1 cellular context compared by ENCODE assay signal in genomic region chr19:1268392-1269064, GRCh38.
A peak's percentile ranks its signal among the peaks of the same experiment; 100 is the strongest.
TF ChIP-seq lines count a peak whose summit lies in the region.

No MANE protein-coding gene starts in this region.

TF ChIP-seq in HEK293, 187 proteins besides CTCF, POLR2A, EP300 and RAD21 (continued from another document):
- TF ChIP-seq, protein P1, sequence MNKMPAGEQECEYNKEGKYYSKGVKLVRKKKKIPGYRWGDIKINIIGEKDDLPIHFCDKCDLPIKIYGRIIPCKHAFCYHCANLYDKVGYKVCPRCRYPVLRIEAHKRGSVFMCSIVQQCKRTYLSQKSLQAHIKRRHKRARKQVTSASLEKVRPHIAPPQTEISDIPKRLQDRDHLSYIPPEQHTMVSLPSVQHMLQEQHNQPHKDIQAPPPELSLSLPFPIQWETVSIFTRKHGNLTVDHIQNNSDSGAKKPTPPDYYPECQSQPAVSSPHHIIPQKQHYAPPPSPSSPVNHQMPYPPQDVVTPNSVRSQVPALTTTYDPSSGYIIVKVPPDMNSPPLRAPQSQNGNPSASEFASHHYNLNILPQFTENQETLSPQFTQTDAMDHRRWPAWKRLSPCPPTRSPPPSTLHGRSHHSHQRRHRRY (tag by site-specific recombination; IDR thresholded peaks at IDR 0.05) = peak; percentile 49; the same call in 1 of the 2 replicates
- TF ChIP-seq ZBTB10 (tag by site-specific recombination; IDR thresholded peaks at IDR 0.05) = peak; percentile 99
- TF ChIP-seq, protein P2, sequence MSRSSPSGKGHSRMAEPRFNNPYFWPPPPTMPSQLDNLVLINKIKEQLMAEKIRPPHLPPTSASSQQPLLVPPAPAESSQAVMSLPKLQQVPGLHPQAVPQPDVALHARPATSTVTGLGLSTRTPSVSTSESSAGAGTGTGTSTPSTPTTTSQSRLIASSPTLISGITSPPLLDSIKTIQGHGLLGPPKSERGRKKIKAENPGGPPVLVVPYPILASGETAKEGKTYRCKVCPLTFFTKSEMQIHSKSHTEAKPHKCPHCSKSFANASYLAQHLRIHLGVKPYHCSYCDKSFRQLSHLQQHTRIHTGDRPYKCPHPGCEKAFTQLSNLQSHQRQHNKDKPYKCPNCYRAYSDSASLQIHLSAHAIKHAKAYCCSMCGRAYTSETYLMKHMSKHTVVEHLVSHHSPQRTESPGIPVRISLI (tag by site-specific recombination; IDR thresholded peaks at IDR 0.05) = no peak
- TF ChIP-seq, protein P3, sequence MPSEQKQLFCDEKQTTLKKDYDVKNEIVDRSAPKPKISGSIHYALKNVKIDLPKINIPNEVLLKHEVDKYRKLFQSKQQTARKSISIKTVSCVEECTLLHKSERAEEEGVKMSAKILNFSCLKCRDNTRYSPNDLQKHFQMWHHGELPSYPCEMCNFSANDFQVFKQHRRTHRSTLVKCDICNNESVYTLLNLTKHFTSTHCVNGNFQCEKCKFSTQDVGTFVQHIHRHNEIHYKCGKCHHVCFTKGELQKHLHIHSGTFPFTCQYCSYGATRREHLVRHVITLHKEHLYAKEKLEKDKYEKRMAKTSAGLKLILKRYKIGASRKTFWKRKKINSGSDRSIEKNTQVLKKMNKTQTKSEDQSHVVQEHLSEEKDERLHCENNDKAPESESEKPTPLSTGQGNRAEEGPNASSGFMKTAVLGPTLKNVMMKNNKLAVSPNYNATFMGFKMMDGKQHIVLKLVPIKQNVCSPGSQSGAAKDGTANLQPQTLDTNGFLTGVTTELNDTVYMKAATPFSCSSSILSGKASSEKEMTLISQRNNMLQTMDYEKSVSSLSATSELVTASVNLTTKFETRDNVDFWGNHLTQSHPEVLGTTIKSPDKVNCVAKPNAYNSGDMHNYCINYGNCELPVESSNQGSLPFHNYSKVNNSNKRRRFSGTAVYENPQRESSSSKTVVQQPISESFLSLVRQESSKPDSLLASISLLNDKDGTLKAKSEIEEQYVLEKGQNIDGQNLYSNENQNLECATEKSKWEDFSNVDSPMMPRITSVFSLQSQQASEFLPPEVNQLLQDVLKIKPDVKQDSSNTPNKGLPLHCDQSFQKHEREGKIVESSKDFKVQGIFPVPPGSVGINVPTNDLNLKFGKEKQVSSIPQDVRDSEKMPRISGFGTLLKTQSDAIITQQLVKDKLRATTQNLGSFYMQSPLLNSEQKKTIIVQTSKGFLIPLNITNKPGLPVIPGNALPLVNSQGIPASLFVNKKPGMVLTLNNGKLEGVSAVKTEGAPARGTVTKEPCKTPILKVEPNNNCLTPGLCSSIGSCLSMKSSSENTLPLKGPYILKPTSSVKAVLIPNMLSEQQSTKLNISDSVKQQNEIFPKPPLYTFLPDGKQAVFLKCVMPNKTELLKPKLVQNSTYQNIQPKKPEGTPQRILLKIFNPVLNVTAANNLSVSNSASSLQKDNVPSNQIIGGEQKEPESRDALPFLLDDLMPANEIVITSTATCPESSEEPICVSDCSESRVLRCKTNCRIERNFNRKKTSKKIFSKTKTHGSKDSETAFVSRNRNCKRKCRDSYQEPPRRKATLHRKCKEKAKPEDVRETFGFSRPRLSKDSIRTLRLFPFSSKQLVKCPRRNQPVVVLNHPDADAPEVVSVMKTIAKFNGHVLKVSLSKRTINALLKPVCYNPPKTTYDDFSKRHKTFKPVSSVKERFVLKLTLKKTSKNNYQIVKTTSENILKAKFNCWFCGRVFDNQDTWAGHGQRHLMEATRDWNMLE (tag by site-specific recombination; conservative IDR thresholded peaks at IDR 0.05; ENCODE audit: low read depth) = no peak
- no peak for TF ChIP-seq ZNF366 (tag by site-specific recombination; conservative IDR thresholded peaks at IDR 0.05)
- no peak for TF ChIP-seq ZNF561 (tag by site-specific recombination; IDR thresholded peaks at IDR 0.05; ENCODE audit: borderline replicate concordance)
- no peak for TF ChIP-seq PBX3 (CRISPR knock-in tag; IDR thresholded peaks at IDR 0.05)
- no peak for TF ChIP-seq ZNF529 (tag by site-specific recombination; IDR thresholded peaks at IDR 0.05; ENCODE audit: insufficient replicate concordance)
- no peak for TF ChIP-seq ZBTB1 (tag by site-specific recombination; IDR thresholded peaks at IDR 0.05)
- no peak for TF ChIP-seq ZNF248 (tag by site-specific recombination; IDR thresholded peaks at IDR 0.05)
- no peak for TF ChIP-seq ZNF843 (tag by site-specific recombination; IDR thresholded peaks at IDR 0.05)
- no peak for TF ChIP-seq ZNF184 (tag by site-specific recombination; IDR thresholded peaks at IDR 0.05)
- no peak for TF ChIP-seq ZNF626 (tag by site-specific recombination; IDR thresholded peaks at IDR 0.05)
- no peak for TF ChIP-seq ZNF837 (tag by site-specific recombination; IDR thresholded peaks at IDR 0.05)
- peak; percentile 69 for TF ChIP-seq SCRT2 (tag by site-specific recombination; IDR thresholded peaks at IDR 0.05)
